Comparison of ENCODE assay signal across 10 cellular contexts in the genomic region with DNA sequence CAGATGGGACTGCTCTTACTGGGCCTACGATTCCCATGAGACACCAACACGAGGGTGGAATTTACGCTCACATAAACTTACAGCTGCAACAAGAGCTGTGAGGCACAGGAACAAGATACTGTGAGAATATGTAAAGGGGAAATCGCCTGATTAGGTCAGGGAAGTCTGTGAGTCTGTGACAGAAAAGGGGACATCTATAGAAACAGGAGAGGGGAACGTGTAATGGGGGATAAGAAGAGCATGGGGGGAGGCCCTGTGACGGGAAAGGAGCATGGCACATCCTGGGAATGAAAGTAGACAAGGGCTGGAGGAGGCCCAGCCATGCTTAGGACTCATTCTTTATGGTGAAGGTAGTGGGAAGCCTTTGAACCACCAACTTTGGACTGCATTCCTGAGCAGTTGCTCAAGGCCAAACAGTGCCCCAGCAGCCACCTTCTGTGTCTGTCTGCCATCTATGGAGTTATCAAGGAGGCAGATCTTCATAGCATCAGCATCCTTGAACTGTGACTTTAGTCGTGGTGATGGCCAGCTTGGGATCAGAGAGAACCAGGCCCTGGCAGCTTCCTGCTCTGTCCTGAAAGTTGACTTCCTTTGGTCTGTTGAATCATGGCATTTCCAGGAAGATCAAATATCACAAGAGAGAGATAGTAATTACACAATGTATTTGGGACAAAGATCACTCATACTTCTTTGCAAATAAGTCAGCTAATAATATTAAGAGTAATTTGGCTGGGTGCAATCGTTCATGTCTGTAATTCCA.
A peak's percentile ranks its signal among the peaks of the same experiment; 100 is the strongest.
DNase-seq lines count a peak whose midpoint lies in the region; ATAC-seq, FAIRE-seq and TF ChIP-seq lines count a peak whose summit lies in the region.
"Had no signal": no experiment of that assay in that cellular context is flagged by ENCODE, and none has a peak within 500 bp of the region (broad histone marks: within the 10 kb centered on the region; RNA-seq: fewer than 3 reads in every experiment).

No MANE protein-coding gene starts in this region.

- H3K4me1 ChIP-seq in A549, result peaks cover 17% of the 10 kb centered on the region; the same call in 2 of the 3 replicates
- no peaks in the 10 kb centered on the region for H3K4me1 ChIP-seq in Panc1 (ENCODE audit: control insufficient read depth, insufficient read depth, low read length)
- H3K4me1 ChIP-seq: BE2C had no signal

- TF ChIP-seq EP300 in A549 (IDR thresholded peaks at IDR 0.05), result no peak

- intact Hi-C loops in Panc1 (cut with micrococcal nuclease; ENCODE audit: unreplicated experiment), result no loop called here

- H3K27me3 ChIP-seq in Panc1 (ENCODE audit: control insufficient read depth, insufficient read depth, low read length), result peaks cover 4% of the 10 kb centered on the region

- in situ Hi-C loops in Panc1 (cut with HindIII; ENCODE audit: low pct_unique_long_range_greater_than_20kb, low sequenced_read_pairs), result no loop called here

- TF ChIP-seq POLR2A in A549 (IDR thresholded peaks at IDR 0.05; ENCODE audit: low read length), result no peak

- no peak for TF ChIP-seq RAD21 in A549 (conservative IDR thresholded peaks at IDR 0.05 in 1 of 2, IDR thresholded peaks at IDR 0.05 in 1 of 2)

- no peak for ATAC-seq in A549
- ATAC-seq in GM21423 (IDR thresholded peaks at IDR 0.05; ENCODE audit: unreplicated experiment), result peak; percentile 64
- ATAC-seq in Panc1, result peak; percentile 30; the same call in 1 of the 2 replicates

- no peak for FAIRE-seq in A549 (lab: Jason Lieb, UNC)

- no peaks in the 10 kb centered on the region for H3K36me3 ChIP-seq in Panc1 (ENCODE audit: control insufficient read depth, insufficient read depth, low read length)
- H3K36me3 ChIP-seq: BE2C had no signal

- no TSS peak for BruUV-seq in Panc1 (replicated peaks; lab: Mats Ljungman, UMichigan)

- POLR2A ChIA-PET in A549 (lab: Yijun Ruan, JAX), result no interaction called here
- POLR2A ChIA-PET in Panc1 (lab: Charles Lee), result no interaction called here

- DNase-seq in A549 (ENCODE audit: low read depth in 1 of 2, low spot score in 1 of 2) (no peak), Panc1 (ENCODE audit: low read depth, low spot score) (no peak), hepatic stellate cell (ENCODE audit: low spot score) (peak; percentile 28), NCI-H82 (lab: John Stamatoyannopoulos, UW) (no peak), cerebellar cortex (ENCODE audit: low spot score) (no peak), NCI-H1694 treated with DMSO at 0.1 percent for 48 hours (lab: John Stamatoyannopoulos, UW) (no peak), hypothalamus (lab: John Stamatoyannopoulos, UW) (no peak)
- DNase-seq: BE2C, H9 had no signal

- 0 out of 3 replicates have a peak overlapping the region, but pooled peaks have one; percentile 12 for H3K4me2 ChIP-seq in A549

- 42% methylated on average over 8 of the region's 8 CpGs for WGBS in A549 (ENCODE audit: missing lambda C conversion rate)

- H3K4me3 ChIP-seq in A549, result no peak overlapping the region
- H3K4me3 ChIP-seq in Panc1 (ENCODE audit: low read depth in 2 of 2, low read length in 2 of 2), result no peak overlapping the region

- TF ChIP-seq CTCF in A549 (IDR thresholded peaks at IDR 0.05) (no peak), Panc1 (IDR thresholded peaks at IDR 0.05) (no peak)

- CTCF ChIA-PET in A549 (lab: Yijun Ruan, JAX), result interaction anchor here (0.6 to 0.8 kb wide), 2 partner anchors 15 to 281 kb away, joined by 3 to 8 read pairs; no protein-coding TSS in a partner anchor
- CTCF ChIA-PET in Panc1 (lab: Charles Lee), result interaction anchor here (0.6 kb wide), 1 partner anchor 96 kb away, joined by 3 read pairs; no protein-coding TSS in a partner anchor

- H3K27ac ChIP-seq in A549 (no peak overlapping the region), Panc1 (ENCODE audit: low read length) (no peak overlapping the region)

- no peaks in the 10 kb centered on the region for H3K9me3 ChIP-seq in A549
- H3K9me3 ChIP-seq in Panc1 (ENCODE audit: control insufficient read depth, insufficient read depth, low read depth, low read length), result no peaks in the 10 kb centered on the region; the same call in 1 of the 2 replicates
- H3K9me3 ChIP-seq: BE2C had no signal

TF ChIP-seq in A549, 52 proteins besides CTCF, POLR2A, EP300 and RAD21:
- TF ChIP-seq, protein P1, sequence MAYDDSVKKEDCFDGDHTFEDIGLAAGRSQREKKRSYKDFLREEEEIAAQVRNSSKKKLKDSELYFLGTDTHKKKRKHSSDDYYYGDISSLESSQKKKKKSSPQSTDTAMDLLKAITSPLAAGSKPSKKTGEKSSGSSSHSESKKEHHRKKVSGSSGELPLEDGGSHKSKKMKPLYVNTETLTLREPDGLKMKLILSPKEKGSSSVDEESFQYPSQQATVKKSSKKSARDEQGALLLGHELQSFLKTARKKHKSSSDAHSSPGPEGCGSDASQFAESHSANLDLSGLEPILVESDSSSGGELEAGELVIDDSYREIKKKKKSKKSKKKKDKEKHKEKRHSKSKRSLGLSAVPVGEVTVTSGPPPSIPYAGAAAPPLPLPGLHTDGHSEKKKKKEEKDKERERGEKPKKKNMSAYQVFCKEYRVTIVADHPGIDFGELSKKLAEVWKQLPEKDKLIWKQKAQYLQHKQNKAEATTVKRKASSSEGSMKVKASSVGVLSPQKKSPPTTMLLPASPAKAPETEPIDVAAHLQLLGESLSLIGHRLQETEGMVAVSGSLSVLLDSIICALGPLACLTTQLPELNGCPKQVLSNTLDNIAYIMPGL (CRISPR knock-in tag; IDR thresholded peaks at IDR 0.05; ENCODE audit: borderline replicate concordance), result no peak
- TF ChIP-seq HOXB5 (CRISPR knock-in tag; IDR thresholded peaks at IDR 0.05) (no peak), ZSCAN20 (CRISPR knock-in tag; IDR thresholded peaks at IDR 0.05) (no peak), SMC3 (IDR thresholded peaks at IDR 0.05) (no peak), RCOR1 (IDR thresholded peaks at IDR 0.05; ENCODE audit: low read depth, low read length) (no peak)
- TF ChIP-seq, protein P2, sequence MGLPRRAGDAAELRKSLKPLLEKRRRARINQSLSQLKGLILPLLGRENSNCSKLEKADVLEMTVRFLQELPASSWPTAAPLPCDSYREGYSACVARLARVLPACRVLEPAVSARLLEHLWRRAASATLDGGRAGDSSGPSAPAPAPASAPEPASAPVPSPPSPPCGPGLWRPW (IDR thresholded peaks at IDR 0.05), result no peak

Comparison
In these comparisons a context has a peak if more than half of its experiments do, and no peak if none do; other contexts are left out.
1. ATAC-seq: peak in GM21423 (single experiment) and Panc1 (single experiment); none in A549 (0 of 2).